In the genomic region with DNA sequence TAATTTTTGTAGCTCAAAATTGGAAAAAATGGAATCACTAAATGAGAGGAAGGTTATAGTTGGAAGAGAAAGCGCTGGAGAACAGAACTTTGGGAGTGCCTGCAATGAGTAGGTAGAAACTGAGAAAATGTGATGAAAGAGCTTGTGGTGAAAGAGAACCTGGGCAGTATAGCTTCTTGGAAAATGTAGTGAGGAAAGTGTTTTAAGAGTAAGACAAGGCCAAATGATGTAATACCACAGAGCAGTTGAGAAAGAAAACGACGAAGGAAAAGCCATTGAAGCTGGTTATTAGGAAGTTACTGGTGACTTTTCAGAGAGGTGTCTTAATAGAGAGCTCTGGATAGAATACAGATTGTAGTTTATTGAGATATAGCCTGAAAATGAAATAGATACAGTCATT, we compare ENCODE assay signal across 17 cellular contexts.
DNase-seq lines count a peak whose midpoint lies in the region; ATAC-seq and TF ChIP-seq lines count a peak whose summit lies in the region.
"Had no signal": no experiment of that assay in that cellular context is flagged by ENCODE, and none has a peak within 500 bp of the region (broad histone marks: within the 10 kb centered on the region; RNA-seq: fewer than 3 reads in every experiment).

No MANE protein-coding gene starts in this region.

- H3K27ac ChIP-seq in SK-N-SH (ENCODE audit: low read depth in 2 of 2, low read length in 1 of 2), result peak overlapping the region; percentile 3 to 52; a peak in 3 of 4 replicates
- H3K27ac ChIP-seq: gastrocnemius medialis, neutrophil, PC-9, skin epidermis had no signal

- peaks cover 14% of the 10 kb centered on the region for H3F3A ChIP-seq in SK-N-SH (replicated peaks; ENCODE audit: insufficient read depth)

- intact Hi-C loops in activated naive CD4-positive, alpha-beta T cell treated with anti-CD3 and anti-CD28 coated beads for 36 hours (cut with micrococcal nuclease), result no loop called here

- no peaks in the 10 kb centered on the region for H3K36me3 ChIP-seq in SK-N-SH (replicated peaks in 1 of 2; ENCODE audit: control insufficient read depth in 1 of 2, insufficient read depth in 2 of 2, low read length in 1 of 2)
- H3K36me3 ChIP-seq: gastrocnemius medialis, neutrophil had no signal

- TF ChIP-seq EP300 in SK-N-SH (IDR thresholded peaks at IDR 0.05; ENCODE audit: borderline replicate concordance in 1 of 2, low read depth in 1 of 2, low read length in 1 of 2), result no peak

- no peaks in the 10 kb centered on the region for H3K27me3 ChIP-seq in SK-N-SH (ENCODE audit: insufficient read depth)
- H3K27me3 ChIP-seq: gastrocnemius medialis, neutrophil had no signal

- H3K4me1 ChIP-seq in SK-N-SH (ENCODE audit: control insufficient read depth in 1 of 2, insufficient read depth in 2 of 2, low read depth in 1 of 2, low read length in 1 of 2), result peaks cover 0 to 13% of the 10 kb centered on the region in 2 experiments; a peak in 1 of 4 replicates
- H3K4me1 ChIP-seq: gastrocnemius medialis had no signal

- CTCF ChIA-PET in activated naive CD4-positive, alpha-beta T cell treated with anti-CD3 and anti-CD28 coated beads, Interleukin-2, amount 10 ng/mL, durations not matched to agents 7 days and 5 days (lab: Charles Lee), result no interaction called here
- CTCF ChIA-PET in activated naive CD4-positive, alpha-beta T cell treated with anti-CD3 and anti-CD28 coated beads for 36 hours (lab: Charles Lee), result interaction anchor here (0.7 to 1.6 kb wide), 2 partner anchors 11 to 14 kb away, joined by 3 read pairs; no protein-coding TSS in a partner anchor
- CTCF ChIA-PET in SK-N-SH (lab: Yijun Ruan, JAX), result no interaction called here

- no peak overlapping the region for H2AFZ ChIP-seq in SK-N-SH (ENCODE audit: low read depth)
- H2AFZ ChIP-seq: PC-9 had no signal

- H3K9ac ChIP-seq in SK-N-SH, result no peak overlapping the region

- H3K79me2 ChIP-seq in SK-N-SH (ENCODE audit: insufficient read depth), result no peaks in the 10 kb centered on the region

- H3K27ac Mint-ChIP-seq in activated naive CD4-positive, alpha-beta T cell treated with anti-CD3 and anti-CD28 coated beads, Interleukin-2, amount 10 ng/mL, durations not matched to agents 7 days and 5 days, result peak overlapping the region; percentile 62
- no peak overlapping the region for H3K27ac Mint-ChIP-seq in activated naive CD4-positive, alpha-beta T cell treated with anti-CD3 and anti-CD28 coated beads for 36 hours
- H3K27ac Mint-ChIP-seq in chondrocyte (ENCODE audit: unreplicated experiment), result peak overlapping the region; percentile 27
- H3K27ac Mint-ChIP-seq in stimulated activated effector memory CD8-positive, alpha-beta T cell treated with anti-CD3 and anti-CD28 coated beads, Interleukin-12 subunit alpha, Interleukin-12 subunit beta, amount 100 ng/mL, for 72 hours, result peak overlapping the region; percentile 15
- H3K27ac Mint-ChIP-seq: brain; effector memory CD8-positive, alpha-beta T cell; memory B cell had no signal

- 77% methylated on average over 3 of the region's 3 CpGs for WGBS in SK-N-SH (ENCODE audit: low lambda C conversion rate)

- H3K4me3 Mint-ChIP-seq in activated naive CD4-positive, alpha-beta T cell treated with anti-CD3 and anti-CD28 coated beads, Interleukin-2, amount 10 ng/mL, durations not matched to agents 7 days and 5 days, result no peak overlapping the region
- no peak overlapping the region for H3K4me3 Mint-ChIP-seq in activated naive CD4-positive, alpha-beta T cell treated with anti-CD3 and anti-CD28 coated beads for 36 hours
- H3K4me3 Mint-ChIP-seq in chondrocyte (ENCODE audit: unreplicated experiment), result no peak overlapping the region
- H3K4me3 Mint-ChIP-seq in stimulated activated effector memory CD8-positive, alpha-beta T cell treated with anti-CD3 and anti-CD28 coated beads, Interleukin-12 subunit alpha, Interleukin-12 subunit beta, amount 100 ng/mL, for 72 hours, result no peak overlapping the region
- H3K4me3 Mint-ChIP-seq: brain; effector memory CD8-positive, alpha-beta T cell; memory B cell had no signal

- TF ChIP-seq CTCF in SK-N-SH (IDR thresholded peaks at IDR 0.05), result no peak
- TF ChIP-seq CTCF in chondrocyte (IDR thresholded peaks at IDR 0.05), result no peak

- H3K4me1 Mint-ChIP-seq in activated naive CD4-positive, alpha-beta T cell treated with anti-CD3 and anti-CD28 coated beads, Interleukin-2, amount 10 ng/mL, durations not matched to agents 7 days and 5 days, result peaks cover 21% of the 10 kb centered on the region
- peaks cover 13% of the 10 kb centered on the region for H3K4me1 Mint-ChIP-seq in activated naive CD4-positive, alpha-beta T cell treated with anti-CD3 and anti-CD28 coated beads for 36 hours (ENCODE audit: low read depth)
- peaks cover 25% of the 10 kb centered on the region for H3K4me1 Mint-ChIP-seq in chondrocyte (ENCODE audit: low read depth)
- H3K4me1 Mint-ChIP-seq in stimulated activated effector memory CD8-positive, alpha-beta T cell treated with anti-CD3 and anti-CD28 coated beads, Interleukin-12 subunit alpha, Interleukin-12 subunit beta, amount 100 ng/mL, for 72 hours, result peaks cover 17% of the 10 kb centered on the region
- H3K4me1 Mint-ChIP-seq: brain, memory B cell had no signal

- no peak overlapping the region for H3K4me2 ChIP-seq in SK-N-SH
- H3K4me2 ChIP-seq: PC-9 had no signal

- H3K27me3 Mint-ChIP-seq in activated naive CD4-positive, alpha-beta T cell treated with anti-CD3 and anti-CD28 coated beads, Interleukin-2, amount 10 ng/mL, durations not matched to agents 7 days and 5 days, result peaks cover 4% of the 10 kb centered on the region
- no peaks in the 10 kb centered on the region for H3K27me3 Mint-ChIP-seq in activated naive CD4-positive, alpha-beta T cell treated with anti-CD3 and anti-CD28 coated beads for 36 hours (ENCODE audit: low read depth)
- no peaks in the 10 kb centered on the region for H3K27me3 Mint-ChIP-seq in chondrocyte (ENCODE audit: low read depth)
- H3K27me3 Mint-ChIP-seq: brain; effector memory CD8-positive, alpha-beta T cell; memory B cell had no signal

- POLR2A ChIA-PET in SK-N-SH (lab: Yijun Ruan, JAX), result no interaction called here

- no peak for TF ChIP-seq RAD21 in SK-N-SH (IDR thresholded peaks at IDR 0.05; ENCODE audit: low read length)

- no peaks in the 10 kb centered on the region for H3K9me2 ChIP-seq in SK-N-SH

- no peak for ATAC-seq in stimulated activated effector memory CD8-positive, alpha-beta T cell treated with anti-CD3 and anti-CD28 coated beads, Interleukin-12 subunit alpha, Interleukin-12 subunit beta, amount 100 ng/mL, for 72 hours
- ATAC-seq in GM21390 (IDR thresholded peaks at IDR 0.05; ENCODE audit: unreplicated experiment), result no peak
- ATAC-seq: effector memory CD8-positive, alpha-beta T cell; gastrocnemius medialis had no signal

- no peak for DNase-seq in activated naive CD4-positive, alpha-beta T cell treated with anti-CD3 and anti-CD28 coated beads, Interleukin-2, amount 10 ng/mL, durations not matched to agents 7 days and 5 days
- DNase-seq in activated naive CD4-positive, alpha-beta T cell treated with anti-CD3 and anti-CD28 coated beads for 36 hours, result no peak
- no peak for DNase-seq in SK-N-SH
- no peak for DNase-seq in chondrocyte (ENCODE audit: low spot score)
- DNase-seq in stimulated activated effector memory CD8-positive, alpha-beta T cell treated with anti-CD3 and anti-CD28 coated beads, Interleukin-12 subunit alpha, Interleukin-12 subunit beta, amount 100 ng/mL, for 72 hours (ENCODE audit: low spot score in 2 of 2), result no peak
- no peak for DNase-seq in activated gamma-delta T cell (lab: John Stamatoyannopoulos, UW)
- no peak for DNase-seq in anterior cingulate cortex (lab: John Stamatoyannopoulos, UW)
- DNase-seq: activated CD4-positive, alpha-beta T cell treated with anti-CD3 and anti-CD28 coated beads for 48 hours; COR-L47; effector memory CD8-positive, alpha-beta T cell; gastrocnemius medialis; PC-9 had no signal

- H3K9me3 Mint-ChIP-seq in activated naive CD4-positive, alpha-beta T cell treated with anti-CD3 and anti-CD28 coated beads, Interleukin-2, amount 10 ng/mL, durations not matched to agents 7 days and 5 days, result peaks cover 2% of the 10 kb centered on the region
- H3K9me3 Mint-ChIP-seq in activated naive CD4-positive, alpha-beta T cell treated with anti-CD3 and anti-CD28 coated beads for 36 hours, result no peaks in the 10 kb centered on the region
- peaks cover 8% of the 10 kb centered on the region for H3K9me3 Mint-ChIP-seq in chondrocyte (ENCODE audit: low read depth)
- no peaks in the 10 kb centered on the region for H3K9me3 Mint-ChIP-seq in stimulated activated effector memory CD8-positive, alpha-beta T cell treated with anti-CD3 and anti-CD28 coated beads, Interleukin-12 subunit alpha, Interleukin-12 subunit beta, amount 100 ng/mL, for 72 hours
- H3K9me3 Mint-ChIP-seq: effector memory CD8-positive, alpha-beta T cell; memory B cell had no signal

- no peak overlapping the region for H3K4me3 ChIP-seq in SK-N-SH (ENCODE audit: low read depth in 2 of 2, low read length in 1 of 2)
- H3K4me3 ChIP-seq: gastrocnemius medialis, PC-9, skin epidermis had no signal

- no peaks in the 10 kb centered on the region for H3K9me3 ChIP-seq in SK-N-SH
- H3K9me3 ChIP-seq: gastrocnemius medialis, neutrophil had no signal

- no peaks in the 10 kb centered on the region for H3K36me3 Mint-ChIP-seq in activated naive CD4-positive, alpha-beta T cell treated with anti-CD3 and anti-CD28 coated beads, Interleukin-2, amount 10 ng/mL, durations not matched to agents 7 days and 5 days
- no peaks in the 10 kb centered on the region for H3K36me3 Mint-ChIP-seq in activated naive CD4-positive, alpha-beta T cell treated with anti-CD3 and anti-CD28 coated beads for 36 hours (ENCODE audit: low read depth)
- H3K36me3 Mint-ChIP-seq in chondrocyte (ENCODE audit: low read depth), result peaks cover 1% of the 10 kb centered on the region
- no peaks in the 10 kb centered on the region for H3K36me3 Mint-ChIP-seq in stimulated activated effector memory CD8-positive, alpha-beta T cell treated with anti-CD3 and anti-CD28 coated beads, Interleukin-12 subunit alpha, Interleukin-12 subunit beta, amount 100 ng/mL, for 72 hours
- H3K36me3 Mint-ChIP-seq: brain, memory B cell had no signal

- H4K20me1 ChIP-seq in SK-N-SH (ENCODE audit: insufficient read depth), result no peaks in the 10 kb centered on the region

TF ChIP-seq in SK-N-SH, 30 proteins besides CTCF, POLR2A, EP300 and RAD21 (continues in another document):
- TF ChIP-seq MXI1 (IDR thresholded peaks at IDR 0.05; ENCODE audit: low read depth, low read length), result no peak
- no peak for TF ChIP-seq GATA2 (CRISPR knock-in tag; IDR thresholded peaks at IDR 0.05)
- TF ChIP-seq, protein P1, sequence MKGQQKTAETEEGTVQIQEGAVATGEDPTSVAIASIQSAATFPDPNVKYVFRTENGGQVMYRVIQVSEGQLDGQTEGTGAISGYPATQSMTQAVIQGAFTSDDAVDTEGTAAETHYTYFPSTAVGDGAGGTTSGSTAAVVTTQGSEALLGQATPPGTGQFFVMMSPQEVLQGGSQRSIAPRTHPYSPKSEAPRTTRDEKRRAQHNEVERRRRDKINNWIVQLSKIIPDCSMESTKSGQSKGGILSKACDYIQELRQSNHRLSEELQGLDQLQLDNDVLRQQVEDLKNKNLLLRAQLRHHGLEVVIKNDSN (IDR thresholded peaks at IDR 0.05; ENCODE audit: borderline replicate concordance, low read depth), result no peak
- no peak for TF ChIP-seq FOXJ3 (CRISPR knock-in tag; IDR thresholded peaks at IDR 0.05)
- TF ChIP-seq ELF1 (IDR thresholded peaks at IDR 0.05), result no peak
- no peak for TF ChIP-seq YY1 (IDR thresholded peaks at IDR 0.05; ENCODE audit: low read depth)
- no peak for TF ChIP-seq MEF2A (IDR thresholded peaks at IDR 0.05; ENCODE audit: borderline replicate concordance, low read depth)
